Comparison of ENCODE assay signal across 1 cellular context in the genomic region with DNA sequence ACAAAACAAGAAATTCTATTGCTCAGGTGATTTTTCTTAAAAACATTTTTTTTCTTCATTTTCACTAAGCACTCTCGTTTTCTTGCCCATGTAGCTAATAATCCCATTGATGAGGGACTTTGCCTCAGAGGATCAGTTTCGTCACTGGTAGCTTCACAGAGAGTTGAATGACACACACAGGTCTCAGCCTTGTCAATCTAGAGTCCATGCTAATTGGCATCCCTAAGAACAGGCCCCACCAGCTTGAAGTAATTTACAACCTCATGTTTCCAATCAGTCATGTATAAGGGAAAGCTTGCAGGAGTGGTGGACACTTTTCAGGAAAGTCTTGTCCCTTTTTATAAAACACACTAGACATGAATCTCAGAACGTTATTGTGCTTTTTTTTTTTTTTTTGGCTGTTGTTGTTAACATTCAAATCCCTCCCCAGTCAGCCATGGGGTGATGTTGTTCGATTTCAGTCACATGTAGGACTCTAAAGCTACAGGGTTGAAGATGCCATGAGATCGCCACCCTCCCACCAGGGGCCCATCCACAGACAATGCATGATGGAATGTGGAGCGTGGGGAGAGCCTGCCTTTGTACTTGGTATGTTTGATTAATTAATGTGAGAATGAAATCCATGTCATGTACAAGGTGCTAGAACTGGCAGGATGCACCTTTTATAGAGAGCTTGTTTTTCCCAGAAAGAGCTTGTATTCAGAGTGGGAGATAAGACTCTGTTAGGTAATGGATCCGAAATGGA.
TF ChIP-seq lines count a peak whose summit lies in the region.

No MANE protein-coding gene starts in this region.

TF ChIP-seq in IMR-90, 13 proteins besides CTCF, POLR2A, EP300 and RAD21:
- TF ChIP-seq BHLHE40 (IDR thresholded peaks at IDR 0.05; ENCODE audit: low read depth, low read length) (no peak), CEBPB (IDR thresholded peaks at IDR 0.05; ENCODE audit: low read depth, low read length) (0 out of 2 replicates have a peak, but pooled peaks have one; percentile 22)
